Comparison of ENCODE assay signal across 9 cellular contexts in genomic region chr5:128498844-128499455, GRCh38. TPM values are rescaled to one million over a fixed set of nuclear protein-coding genes. Genes with fewer than 3 reads are reported as not detected.
DNase-seq lines count a peak whose midpoint lies in the region; ATAC-seq and TF ChIP-seq lines count a peak whose summit lies in the region.
"Had no signal": no experiment of that assay in that cellular context is flagged by ENCODE, and none has a peak within 500 bp of the region (broad histone marks: within the 10 kb centered on the region; RNA-seq: fewer than 3 reads in every experiment).

No MANE protein-coding gene starts in this region.

- H3K4me3 ChIP-seq in prostate gland: no peak overlapping the region

- no peaks in the 10 kb centered on the region for H3K9me3 ChIP-seq in prostate gland

- H3K36me3 ChIP-seq in prostate gland: no peaks in the 10 kb centered on the region

- TF ChIP-seq CTCF in prostate gland (IDR thresholded peaks at IDR 0.05): peak in 3 of 4 experiments; percentile 52 to 74 (median 56)

- WGBS in prostate gland: 42% methylated on average over 5 of the region's 5 CpGs

- no peaks in the 10 kb centered on the region for H3K27me3 ChIP-seq in prostate gland (replicated peaks; ENCODE audit: insufficient read depth)

- no peak for TF ChIP-seq POLR2A in prostate gland (IDR thresholded peaks at IDR 0.05)
- no peak for TF ChIP-seq POLR2A in GM18505 (IDR thresholded peaks at IDR 0.05; ENCODE audit: borderline replicate concordance, extremely low read depth, insufficient read depth, insufficient read length)

- H3K27ac ChIP-seq in prostate gland: no peak overlapping the region

- ATAC-seq in GM18505 (IDR thresholded peaks at IDR 0.05; ENCODE audit: unreplicated experiment): no peak
- ATAC-seq in GM19035 (IDR thresholded peaks at IDR 0.05; ENCODE audit: unreplicated experiment): no peak

- H3K4me1 ChIP-seq in prostate gland (replicated peaks): no peaks in the 10 kb centered on the region

- DNase-seq in SIG-M5 treated with dmso at 0.1 percent for 504 hours (lab: John Stamatoyannopoulos, UW; ENCODE audit: unreplicated experiment) (peak; percentile 32), SIG-M5 (lab: John Stamatoyannopoulos, UW) (no peak), NCI-H460 (ENCODE audit: extremely low read depth, low read depth) (peak; percentile 33), epidermal melanocyte (ENCODE audit: insufficient read length, low spot score) (peak; percentile 46), prostate gland (ENCODE audit: low spot score) (peak; percentile 45), C1 segment of cervical spinal cord (lab: John Stamatoyannopoulos, UW) (no peak)
- DNase-seq: activated naive CD8-positive, alpha-beta T cell treated with anti-CD3 and anti-CD28 coated beads, Interleukin-2, amount 10 ng/mL, durations not matched to agents 7 days and 5 days had no signal

- intact Hi-C loops in prostate gland (cut with DNase I): loop anchor here (2.0 kb wide), 1 partner anchor 286 kb away; no protein-coding TSS in a partner anchor

RNA-seq across cellular contexts. Expression of gene FBN2, which starts 39.1 kb away (rescaled TPM):
- 29.7 and 29.8 TPM in 2 replicates for total RNA-seq in NCI-H460 (2014; rRNA removed; shearing (Covaris generic))
- polyA plus RNA-seq in NCI-H460 (2014; cell fraction: nucleus; rRNA removed): 6.5 and 6.9 TPM in 2 replicates
- 1 to 10 TPM in 1 of 2 donors, under 1 TPM in 1; 0.82 to 6.6 TPM for total RNA-seq in prostate gland

Comparison
In these comparisons a context has a peak if more than half of its experiments do, and no peak if none do; other contexts are left out.
1. DNase-seq: peak in SIG-M5 treated with dmso at 0.1 percent for 504 hours (single experiment), NCI-H460 (single experiment), epidermal melanocyte (single experiment) and prostate gland (single experiment); none in SIG-M5 (single experiment) and C1 segment of cervical spinal cord (0 of 14).